ENCODE assay signal across 24 cellular contexts in the genomic region with DNA sequence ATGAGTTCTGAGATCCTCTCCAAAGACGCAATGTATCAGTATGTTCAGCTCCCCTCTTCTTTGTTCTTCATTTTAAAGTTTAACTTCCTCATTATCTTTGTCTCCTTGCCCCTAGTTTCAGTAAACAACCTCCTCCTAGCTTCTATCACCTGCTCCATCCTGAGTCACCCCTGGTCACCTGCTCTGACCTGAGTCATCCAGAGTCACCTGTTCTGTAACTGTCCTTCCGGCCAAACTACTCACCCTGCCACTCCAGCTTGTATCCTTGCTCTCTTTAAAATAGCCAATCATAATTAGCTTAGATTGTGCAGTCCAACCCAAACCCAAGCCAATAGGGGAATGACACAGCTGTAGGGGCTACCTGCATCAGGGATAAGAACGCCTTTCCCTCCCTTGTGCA.
DNase-seq lines count a peak whose midpoint lies in the region; ATAC-seq and TF ChIP-seq lines count a peak whose summit lies in the region.
"Had no signal": no experiment of that assay in that cellular context is flagged by ENCODE, and none has a peak within 500 bp of the region (broad histone marks: within the 10 kb centered on the region; RNA-seq: fewer than 3 reads in every experiment).

No MANE protein-coding gene starts in this region.

- CTCF ChIA-PET in CD8-positive, alpha-beta T cell (lab: Charles Lee), result interaction anchor here (1.0 kb wide), 1 partner anchor 12 kb away, joined by 3 read pairs; no protein-coding TSS in a partner anchor

- no peaks in the 10 kb centered on the region for H3K27me3 Mint-ChIP-seq in neural crest cell (ENCODE audit: low read depth)
- H3K27me3 Mint-ChIP-seq in CD8-positive, alpha-beta T cell (ENCODE audit: low read depth), result no peaks in the 10 kb centered on the region
- H3K27me3 Mint-ChIP-seq: CD4-positive, alpha-beta T cell had no signal

- no peaks in the 10 kb centered on the region for H3K9me3 ChIP-seq in CD8-positive, alpha-beta T cell (ENCODE audit: low read length)
- H3K9me3 ChIP-seq: A549, BE2C had no signal

- TF ChIP-seq CTCF in neural crest cell (conservative IDR thresholded peaks at IDR 0.05), result no peak
- TF ChIP-seq CTCF in CD8-positive, alpha-beta T cell (IDR thresholded peaks at IDR 0.05), result no peak

- H3K9me3 Mint-ChIP-seq in neural crest cell, result peaks cover 8% of the 10 kb centered on the region
- peaks cover 31% of the 10 kb centered on the region for H3K9me3 Mint-ChIP-seq in CD8-positive, alpha-beta T cell

- H3K4me1 Mint-ChIP-seq in neural crest cell, result no peaks in the 10 kb centered on the region
- no peaks in the 10 kb centered on the region for H3K4me1 Mint-ChIP-seq in CD8-positive, alpha-beta T cell (ENCODE audit: low read depth)
- H3K4me1 Mint-ChIP-seq: CD14-positive monocyte, GM23338 had no signal

- no peaks in the 10 kb centered on the region for H3K27me3 ChIP-seq in CD8-positive, alpha-beta T cell (ENCODE audit: insufficient read depth, low read length)
- H3K27me3 ChIP-seq: BE2C; BLaER1 treated with 17β-estradiol and CSF1 and Interleukin-3, amounts not matched to agents 10 nM and 100 nM had no signal

- no peaks in the 10 kb centered on the region for H3K4me1 ChIP-seq in CD8-positive, alpha-beta T cell (ENCODE audit: insufficient read depth, low read length)
- H3K4me1 ChIP-seq: A549; BE2C; BLaER1 treated with 17β-estradiol and CSF1 and Interleukin-3, amounts not matched to agents 10 nM and 100 nM had no signal

- H3K4me3 Mint-ChIP-seq in neural crest cell, result no peak overlapping the region
- H3K4me3 Mint-ChIP-seq in CD8-positive, alpha-beta T cell, result no peak overlapping the region
- H3K4me3 Mint-ChIP-seq: CD14-positive monocyte; CD4-positive, alpha-beta T cell; GM23338; H9 had no signal

- peak; percentile 97 for DNase-seq in DMS53 (lab: John Stamatoyannopoulos, UW)
- peak; percentile 12 for DNase-seq in HT1080 (ENCODE audit: low read depth)
- DNase-seq in islet precursor cell, result peak; percentile 65
- DNase-seq in neural crest cell (ENCODE audit: low read depth, low spot score), result no peak
- DNase-seq in LoVo (ENCODE audit: low spot score), result no peak
- no peak for DNase-seq in CD8-positive, alpha-beta T cell
- DNase-seq: 8988T; ACHN; AML-193; BE2C; Calu3; CD4-positive, alpha-beta T cell; COR-L47; DMS79; EL; GDM1; H9 had no signal

- H3K36me3 Mint-ChIP-seq in neural crest cell (ENCODE audit: low read depth), result peaks cover 3% of the 10 kb centered on the region
- no peaks in the 10 kb centered on the region for H3K36me3 Mint-ChIP-seq in CD8-positive, alpha-beta T cell
- H3K36me3 Mint-ChIP-seq: CD14-positive monocyte had no signal

- no peak overlapping the region for H3K4me3 ChIP-seq in CD8-positive, alpha-beta T cell (ENCODE audit: low read depth, low read length)
- H3K4me3 ChIP-seq: A549; BLaER1 treated with 17β-estradiol and CSF1 and Interleukin-3, amounts not matched to agents 10 nM and 100 nM; GM12878; GM23338 had no signal

- intact Hi-C loops in CD8-positive, alpha-beta T cell (cut with DNase I, micrococcal nuclease), result no loop called here

- H3K36me3 ChIP-seq in CD8-positive, alpha-beta T cell (ENCODE audit: insufficient read depth, low read length), result no peaks in the 10 kb centered on the region
- H3K36me3 ChIP-seq: BE2C had no signal

- peak overlapping the region; percentile 3 for H3K27ac Mint-ChIP-seq in neural crest cell (ENCODE audit: unreplicated experiment)
- no peak overlapping the region for H3K27ac Mint-ChIP-seq in CD8-positive, alpha-beta T cell
- H3K27ac Mint-ChIP-seq: CD14-positive monocyte; CD4-positive, alpha-beta T cell; GM23338; H9 had no signal

- H3K27ac ChIP-seq in CD8-positive, alpha-beta T cell (ENCODE audit: low read depth, low read length), result no peak overlapping the region
- H3K27ac ChIP-seq: A549; BLaER1 treated with 17β-estradiol and CSF1 and Interleukin-3, amounts not matched to agents 10 nM and 100 nM had no signal

- no peak for ATAC-seq in CD8-positive, alpha-beta T cell
- no peak for ATAC-seq in GM19324 (IDR thresholded peaks at IDR 0.05; ENCODE audit: low FRiP score, unreplicated experiment)
- ATAC-seq: A549, GM12878, GM23338, HCT116 had no signal

- POLR2A ChIA-PET in CD8-positive, alpha-beta T cell (lab: Charles Lee), result no interaction called here

Comparison
In these comparisons a context has a peak if more than half of its experiments do, and no peak if none do; other contexts are left out.
1. DNase-seq: peak in DMS53 (single experiment), HT1080 (single experiment) and islet precursor cell (single experiment); none in neural crest cell (single experiment), LoVo (single experiment) and CD8-positive, alpha-beta T cell (0 of 7).